ENCODE assay signal across 28 cellular contexts in the genomic region with DNA sequence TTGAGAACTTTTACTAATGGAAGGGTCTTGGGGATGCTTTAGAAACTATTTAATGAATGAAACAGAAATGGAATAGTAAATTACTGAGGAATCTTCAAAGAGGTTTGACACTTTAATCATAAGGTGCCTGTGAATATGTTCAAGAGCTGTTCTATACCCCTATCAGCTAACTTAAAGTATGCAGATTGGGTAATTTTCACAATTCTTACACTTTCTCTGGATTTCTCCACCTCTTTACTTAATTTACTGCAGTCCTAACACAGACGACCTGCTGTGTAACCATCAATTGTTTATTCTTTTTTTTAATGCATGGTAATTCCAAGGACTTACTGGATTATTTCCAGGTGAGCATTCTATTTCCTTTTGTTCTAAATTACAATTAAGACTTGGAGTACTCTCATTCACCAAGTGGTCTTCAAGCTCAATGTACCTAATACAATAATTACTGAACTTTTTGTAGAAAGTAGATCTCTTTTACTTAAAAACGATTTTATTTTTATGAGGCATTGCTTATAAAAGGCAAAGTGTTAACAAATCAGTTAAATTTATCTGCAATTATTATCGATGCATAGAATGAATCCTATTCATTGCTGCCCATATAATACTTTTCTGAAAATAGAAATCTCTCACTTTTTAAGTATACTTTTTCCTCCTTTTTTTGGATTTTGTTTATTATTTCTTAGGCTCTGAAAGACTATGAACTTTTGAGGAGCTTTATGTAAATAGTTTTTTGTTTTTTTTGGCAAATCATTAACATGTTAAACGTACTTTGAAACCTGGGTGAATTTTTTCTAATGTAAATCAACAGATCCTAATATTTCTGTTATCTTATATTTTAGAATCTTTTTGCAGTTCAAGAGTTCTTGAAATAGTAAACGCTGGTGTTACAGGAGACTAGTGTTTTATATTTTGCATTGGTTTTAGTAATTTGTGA. TPM values are rescaled to one million over a fixed set of nuclear protein-coding genes. Genes with fewer than 3 reads are reported as not detected.
"Had no signal": no experiment of that assay in that cellular context is flagged by ENCODE, and none has a peak within 500 bp of the region (broad histone marks: within the 10 kb centered on the region; RNA-seq: fewer than 3 reads in every experiment).

No MANE protein-coding gene starts in this region.

- H3K27ac ChIP-seq: breast epithelium, left lung, sigmoid colon, spleen, thoracic aorta, upper lobe of right lung had no signal

- H3K9me3 Mint-ChIP-seq: activated CD4-positive, alpha-beta memory T cell treated with anti-CD3 and anti-CD28 coated beads for 36 hours; activated naive CD8-positive, alpha-beta T cell treated with anti-CD3 and anti-CD28 coated beads, Interleukin-2, amount 10 ng/mL, durations not matched to agents 7 days and 5 days had no signal

- H3K27ac Mint-ChIP-seq: activated CD4-positive, alpha-beta memory T cell treated with anti-CD3 and anti-CD28 coated beads for 36 hours; activated naive CD8-positive, alpha-beta T cell treated with anti-CD3 and anti-CD28 coated beads, Interleukin-2, amount 10 ng/mL, durations not matched to agents 7 days and 5 days; naive thymus-derived CD4-positive, alpha-beta T cell; T-helper 17 cell had no signal

- FAIRE-seq: endothelial cell of umbilical vein had no signal

- ATAC-seq: esophagus mucosa; left lung; naive thymus-derived CD4-positive, alpha-beta T cell; T-helper 17 cell; upper lobe of right lung had no signal

- H3K9me3 ChIP-seq: breast epithelium, left lung, sigmoid colon, spleen, thoracic aorta, upper lobe of right lung had no signal

- H3K36me3 ChIP-seq: breast epithelium, left lung, sigmoid colon, spleen, thoracic aorta, upper lobe of right lung had no signal

- H3K4me3 Mint-ChIP-seq: activated CD4-positive, alpha-beta memory T cell treated with anti-CD3 and anti-CD28 coated beads for 36 hours; activated naive CD8-positive, alpha-beta T cell treated with anti-CD3 and anti-CD28 coated beads, Interleukin-2, amount 10 ng/mL, durations not matched to agents 7 days and 5 days; central memory CD8-positive, alpha-beta T cell; naive thymus-derived CD4-positive, alpha-beta T cell; T-helper 17 cell had no signal

- H3K4me1 ChIP-seq: breast epithelium, left lung, upper lobe of right lung had no signal

- H3K4me1 Mint-ChIP-seq: activated naive CD8-positive, alpha-beta T cell treated with anti-CD3 and anti-CD28 coated beads, Interleukin-2, amount 10 ng/mL, durations not matched to agents 7 days and 5 days; central memory CD8-positive, alpha-beta T cell; T-helper 17 cell had no signal

- DNase-seq: activated CD4-positive, alpha-beta memory T cell treated with anti-CD3 and anti-CD28 coated beads for 36 hours; activated CD4-positive, alpha-beta T cell treated with anti-CD3 and anti-CD28 coated beads for 48 hours; activated CD4-positive, CD25-positive, alpha-beta regulatory T cell; activated naive CD4-positive, alpha-beta T cell treated with Interleukin-2 at 50 U/mL for 16 hours; activated naive CD8-positive, alpha-beta T cell treated with anti-CD3 and anti-CD28 coated beads, Interleukin-2, amount 10 ng/mL, durations not matched to agents 7 days and 5 days; activated T-cell treated with anti-CD3 and anti-CD28 coated beads, Interleukin-2, amount 50 U/mL, for 48 hours; amniotic stem cell; effector memory CD4-positive, alpha-beta T cell; glutamatergic neuron; hippocampal formation; kidney; left lung; naive thymus-derived CD4-positive, alpha-beta T cell; sigmoid colon; spleen; stimulated activated CD4-positive, alpha-beta T cell treated with anti-CD3 and anti-CD28 coated beads, Interleukin-4, amount 100 ng/mL, for 1 hour; stimulated activated naive CD4-positive, alpha-beta T cell treated with Interleukin-2 at 50 U/mL for 16 hours; T-helper 17 cell; upper lobe of right lung had no signal

- H3K36me3 Mint-ChIP-seq: activated CD4-positive, alpha-beta memory T cell treated with anti-CD3 and anti-CD28 coated beads for 36 hours; activated naive CD8-positive, alpha-beta T cell treated with anti-CD3 and anti-CD28 coated beads, Interleukin-2, amount 10 ng/mL, durations not matched to agents 7 days and 5 days had no signal

- H3K4me3 ChIP-seq: breast epithelium, left lung, sigmoid colon, spleen, thoracic aorta, upper lobe of right lung had no signal

RNA-seq across cellular contexts. Expression of gene VSNL1, which starts 5.5 kb away (rescaled TPM):
- total RNA-seq: activated CD4-positive, alpha-beta memory T cell treated with anti-CD3 and anti-CD28 coated beads for 36 hours; activated naive CD8-positive, alpha-beta T cell treated with anti-CD3 and anti-CD28 coated beads, Interleukin-2, amount 10 ng/mL, durations not matched to agents 7 days and 5 days; dermis microvascular lymphatic vessel endothelial cell; endothelial cell of umbilical vein; lung microvascular endothelial cell; naive thymus-derived CD4-positive, alpha-beta T cell; posterior vena cava; spleen; T-helper 17 cell; thoracic aorta had no signal
- polyA plus RNA-seq: endothelial cell of umbilical vein; naive thymus-derived CD4-positive, alpha-beta T cell had no signal

RNA-seq across cellular contexts. Expression of gene RAD51AP2, which starts 27.7 kb away (rescaled TPM):
- total RNA-seq: activated CD4-positive, alpha-beta memory T cell treated with anti-CD3 and anti-CD28 coated beads for 36 hours; activated naive CD8-positive, alpha-beta T cell treated with anti-CD3 and anti-CD28 coated beads, Interleukin-2, amount 10 ng/mL, durations not matched to agents 7 days and 5 days; dermis microvascular lymphatic vessel endothelial cell; endothelial cell of umbilical vein; kidney; lung microvascular endothelial cell; naive thymus-derived CD4-positive, alpha-beta T cell; osteoblast; posterior vena cava; spleen; T-helper 17 cell; thoracic aorta; upper lobe of right lung had no signal
- polyA plus RNA-seq: endothelial cell of umbilical vein; naive thymus-derived CD4-positive, alpha-beta T cell; spleen had no signal
